1 cellular context compared by ENCODE assay signal in the genomic region with DNA sequence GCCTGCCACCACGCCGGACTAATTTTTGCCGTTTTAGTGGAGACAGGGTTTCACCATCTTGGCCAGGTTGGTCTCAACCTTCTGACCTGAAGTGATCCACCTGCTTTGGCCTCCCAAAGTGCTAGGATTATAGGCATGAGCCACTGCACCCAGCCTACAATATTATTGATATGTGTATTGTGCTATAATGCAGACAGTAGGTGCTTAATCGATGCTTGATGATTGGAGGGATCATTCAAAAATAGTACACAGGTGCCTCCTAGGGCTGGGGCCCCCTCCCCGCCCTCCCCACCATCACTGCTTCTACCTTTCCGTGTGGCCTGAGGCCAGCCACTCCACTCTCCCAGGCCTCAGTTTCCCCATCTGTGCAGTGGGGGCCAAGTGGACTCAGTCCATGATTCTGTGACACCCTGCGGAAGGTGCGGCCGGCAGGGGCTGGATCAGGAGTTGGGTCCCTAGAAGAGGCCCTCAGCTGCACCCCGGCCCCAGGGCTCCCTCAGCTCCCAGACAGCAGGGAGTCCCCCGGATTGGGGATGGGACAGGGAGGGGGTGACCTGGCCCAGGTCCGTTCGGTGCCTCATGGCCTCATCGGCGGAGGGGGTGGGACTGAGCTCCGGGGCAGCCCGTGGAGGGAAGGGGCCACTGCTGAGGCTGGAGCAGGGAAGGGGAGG.
TF ChIP-seq lines count a peak whose summit lies in the region.

No MANE protein-coding gene starts in this region.

TF ChIP-seq in HepG2, 621 proteins besides CTCF, POLR2A, EP300 and RAD21:
- no peak for TF ChIP-seq CHD4 (IDR thresholded peaks at IDR 0.05; ENCODE audit: borderline replicate concordance, low read length)
- no peak for TF ChIP-seq ZNF777 (CRISPR knock-in tag; IDR thresholded peaks at IDR 0.05)
- TF ChIP-seq ZKSCAN8 (CRISPR knock-in tag; IDR thresholded peaks at IDR 0.05; ENCODE audit: borderline replicate concordance), result peak; percentile 83
- no peak for TF ChIP-seq HBP1 (CRISPR knock-in tag; IDR thresholded peaks at IDR 0.05; ENCODE audit: low read depth)
- no peak for TF ChIP-seq KDM4B (CRISPR knock-in tag; IDR thresholded peaks at IDR 0.05)
- no peak for TF ChIP-seq NBN (conservative IDR thresholded peaks at IDR 0.05)
- TF ChIP-seq ELF1 (CRISPR knock-in tag; IDR thresholded peaks at IDR 0.05), result no peak
TF ChIP-seq in HepG2: peak in this region for 1.
